ENCODE assay signal across 10 cellular contexts in the genomic region with DNA sequence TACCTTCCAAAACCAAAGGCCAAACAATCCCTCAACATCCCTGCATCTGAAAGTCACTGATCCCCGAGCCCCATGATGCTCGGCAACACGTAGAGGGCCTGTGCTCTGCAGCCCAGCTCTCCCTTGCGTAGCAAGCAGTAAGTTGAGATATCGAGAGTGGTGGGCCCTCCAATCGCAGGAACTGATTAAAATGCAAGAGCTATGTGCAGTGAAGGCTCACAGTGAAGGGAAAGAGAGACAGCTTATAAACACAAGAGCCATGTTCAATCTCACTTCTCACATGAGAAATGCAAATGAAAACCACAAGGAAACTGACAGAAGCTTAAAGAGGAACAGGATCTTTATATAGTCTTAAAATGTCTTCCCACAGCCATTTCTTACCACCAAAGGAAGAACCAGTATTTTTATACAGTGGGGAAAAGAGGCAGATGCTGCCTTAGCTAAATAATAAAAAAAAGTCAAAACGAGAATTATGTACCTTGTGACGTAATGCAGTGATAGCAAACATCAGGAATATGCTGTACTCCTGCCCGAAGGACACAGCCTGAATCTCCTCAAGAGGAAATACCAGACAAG. TPM values are rescaled to one million over a fixed set of nuclear protein-coding genes. Genes with fewer than 3 reads are reported as not detected.
DNase-seq lines count a peak whose midpoint lies in the region; ATAC-seq and TF ChIP-seq lines count a peak whose summit lies in the region.
"Had no signal": no experiment of that assay in that cellular context is flagged by ENCODE, and none has a peak within 500 bp of the region (broad histone marks: within the 10 kb centered on the region; RNA-seq: fewer than 3 reads in every experiment).

No MANE protein-coding gene starts in this region.

- TF ChIP-seq CTCF in CD8-positive, alpha-beta T cell (IDR thresholded peaks at IDR 0.05), result no peak

- peaks cover 24% of the 10 kb centered on the region for H3K4me1 Mint-ChIP-seq in CD8-positive, alpha-beta T cell (ENCODE audit: low read depth)
- peaks cover 37% of the 10 kb centered on the region for H3K4me1 Mint-ChIP-seq in activated CD8-positive, alpha-beta T cell treated with anti-CD3 and anti-CD28 coated beads, Interleukin-2, amount 10 ng/mL, durations not matched to agents 7 days and 5 days (ENCODE audit: low read depth)

- H3K27ac Mint-ChIP-seq in CD8-positive, alpha-beta T cell, result peak overlapping the region; percentile 77
- H3K27ac Mint-ChIP-seq in activated CD8-positive, alpha-beta T cell treated with anti-CD3 and anti-CD28 coated beads, Interleukin-2, amount 10 ng/mL, durations not matched to agents 7 days and 5 days, result peak overlapping the region; percentile 74

- H3K9me3 Mint-ChIP-seq in CD8-positive, alpha-beta T cell, result no peaks in the 10 kb centered on the region
- H3K9me3 Mint-ChIP-seq in activated CD8-positive, alpha-beta T cell treated with anti-CD3 and anti-CD28 coated beads, Interleukin-2, amount 10 ng/mL, durations not matched to agents 7 days and 5 days (ENCODE audit: insufficient read depth), result no peaks in the 10 kb centered on the region
- H3K9me3 Mint-ChIP-seq: natural killer cell had no signal

- H3K9me3 ChIP-seq in CD8-positive, alpha-beta T cell (ENCODE audit: low read length), result no peaks in the 10 kb centered on the region

- intact Hi-C loops in CD8-positive, alpha-beta T cell (cut with DNase I, micrococcal nuclease), result no loop called here
- intact Hi-C loops in cardiac septum (cut with DNase I), result no loop called here

- H3K4me3 Mint-ChIP-seq in CD8-positive, alpha-beta T cell, result no peak overlapping the region
- no peak overlapping the region for H3K4me3 Mint-ChIP-seq in activated CD8-positive, alpha-beta T cell treated with anti-CD3 and anti-CD28 coated beads, Interleukin-2, amount 10 ng/mL, durations not matched to agents 7 days and 5 days
- H3K4me3 Mint-ChIP-seq: natural killer cell had no signal

- H3K27me3 ChIP-seq in CD8-positive, alpha-beta T cell (ENCODE audit: insufficient read depth, low read length), result no peaks in the 10 kb centered on the region

- POLR2A ChIA-PET in CD8-positive, alpha-beta T cell (lab: Charles Lee), result no interaction called here
- POLR2A ChIA-PET in activated CD8-positive, alpha-beta T cell treated with anti-CD3 and anti-CD28 coated beads, Interleukin-2, amount 10 ng/mL, durations not matched to agents 7 days and 5 days (lab: Charles Lee), result interaction anchor here (0.6 to 1.6 kb wide), 3 partner anchors 23 to 29 kb away, joined by 3 to 9 read pairs (median 3); partner anchors contain the start of gene SETX

- H3K27me3 Mint-ChIP-seq in CD8-positive, alpha-beta T cell (ENCODE audit: low read depth), result no peaks in the 10 kb centered on the region
- no peaks in the 10 kb centered on the region for H3K27me3 Mint-ChIP-seq in activated CD8-positive, alpha-beta T cell treated with anti-CD3 and anti-CD28 coated beads, Interleukin-2, amount 10 ng/mL, durations not matched to agents 7 days and 5 days (ENCODE audit: low read depth)

- H3K27ac ChIP-seq in CD8-positive, alpha-beta T cell (ENCODE audit: low read depth, low read length), result no peak overlapping the region

- H3K4me1 ChIP-seq in CD8-positive, alpha-beta T cell (ENCODE audit: insufficient read depth, low read length), result no peaks in the 10 kb centered on the region

- H3K4me3 ChIP-seq in CD8-positive, alpha-beta T cell (ENCODE audit: low read depth, low read length), result no peak overlapping the region

- CTCF ChIA-PET in CD8-positive, alpha-beta T cell (lab: Charles Lee), result interaction anchor here (1.5 kb wide), 2 partner anchors 17 to 194 kb away, joined by 4 to 5 read pairs; no protein-coding TSS in a partner anchor
- CTCF ChIA-PET in activated CD8-positive, alpha-beta T cell treated with anti-CD3 and anti-CD28 coated beads, Interleukin-2, amount 10 ng/mL, durations not matched to agents 7 days and 5 days (lab: Charles Lee), result no interaction called here

- H3K36me3 Mint-ChIP-seq in CD8-positive, alpha-beta T cell, result peaks cover 56% of the 10 kb centered on the region
- peaks cover 60% of the 10 kb centered on the region for H3K36me3 Mint-ChIP-seq in activated CD8-positive, alpha-beta T cell treated with anti-CD3 and anti-CD28 coated beads, Interleukin-2, amount 10 ng/mL, durations not matched to agents 7 days and 5 days (ENCODE audit: low read depth)

- DNase-seq in CD8-positive, alpha-beta T cell, result no peak
- no peak for DNase-seq in activated CD8-positive, alpha-beta T cell treated with anti-CD3 and anti-CD28 coated beads, Interleukin-2, amount 10 ng/mL, durations not matched to agents 7 days and 5 days
- DNase-seq in kidney glomerular epithelial cell (lab: John Stamatoyannopoulos, UW) (no peak), cardiac septum (ENCODE audit: low spot score) (no peak), NCI-H526 treated with DMSO at 0.1 percent for 48 hours (lab: John Stamatoyannopoulos, UW) (no peak)
- DNase-seq in activated CD4-positive, alpha-beta T cell treated with anti-CD3 and anti-CD28 coated beads, Interleukin-2, amount 50 U/mL, for 48 hours, result no peak
- DNase-seq: natural killer cell had no signal

- ATAC-seq in CD8-positive, alpha-beta T cell, result peak; percentile 17
- peak; percentile 50 for ATAC-seq in GM19397 (IDR thresholded peaks at IDR 0.05; ENCODE audit: unreplicated experiment)
- peak; percentile 66 for ATAC-seq in HG03280 (IDR thresholded peaks at IDR 0.05; ENCODE audit: unreplicated experiment)
- peak; percentile 41 for ATAC-seq in activated CD8-positive, alpha-beta T cell treated with anti-CD3 and anti-CD28 coated beads, Interleukin-2, amount 10 ng/mL, durations not matched to agents 7 days and 5 days

- H3K36me3 ChIP-seq in CD8-positive, alpha-beta T cell (ENCODE audit: insufficient read depth, low read length), result peaks cover 36% of the 10 kb centered on the region

RNA-seq across cellular contexts. Expression of gene TTF1, which starts 24.6 kb away (rescaled TPM):
- total RNA-seq in CD8-positive, alpha-beta T cell, result 10 to 100 TPM; 14.5 to 15.0 TPM
- total RNA-seq in activated CD8-positive, alpha-beta T cell treated with anti-CD3 and anti-CD28 coated beads, Interleukin-2, amount 10 ng/mL, durations not matched to agents 7 days and 5 days, result 10 to 100 TPM; 32.3 to 35.1 TPM
- total RNA-seq in cardiac septum, result 16.5 TPM

RNA-seq across cellular contexts. Expression of gene SETX, which starts 27.3 kb away (rescaled TPM):
- total RNA-seq in CD8-positive, alpha-beta T cell, result 10 to 100 TPM; 37.5 to 40.7 TPM
- total RNA-seq in activated CD8-positive, alpha-beta T cell treated with anti-CD3 and anti-CD28 coated beads, Interleukin-2, amount 10 ng/mL, durations not matched to agents 7 days and 5 days, result 10 to 100 TPM; 54.2 to 58.0 TPM
- total RNA-seq in cardiac septum, result 30.0 TPM

RNA-seq across cellular contexts. Expression of gene CFAP77, which starts 28.0 kb away (rescaled TPM):
- not detected for total RNA-seq in CD8-positive, alpha-beta T cell
- not detected for total RNA-seq in activated CD8-positive, alpha-beta T cell treated with anti-CD3 and anti-CD28 coated beads, Interleukin-2, amount 10 ng/mL, durations not matched to agents 7 days and 5 days
- total RNA-seq in cardiac septum, result 1.2 TPM
- total RNA-seq: natural killer cell, temporal lobe had no signal
